14 cellular contexts compared by ENCODE assay signal in genomic region chr3:45528429-45528828, GRCh38.
A peak's percentile ranks its signal among the peaks of the same experiment; 100 is the strongest.
DNase-seq lines count a peak whose midpoint lies in the region; ATAC-seq and TF ChIP-seq lines count a peak whose summit lies in the region.
"Had no signal": no experiment of that assay in that cellular context is flagged by ENCODE, and none has a peak within 500 bp of the region (broad histone marks: within the 10 kb centered on the region; RNA-seq: fewer than 3 reads in every experiment).

No MANE protein-coding gene starts in this region.

- TF ChIP-seq POLR2A in body of pancreas (IDR thresholded peaks at IDR 0.05) = no peak

- 83 to 95% methylated on average over 1 of the region's 1 CpG for WGBS in body of pancreas, 2 donors

- H3K4me3 ChIP-seq in fibroblast of the aortic adventitia (ENCODE audit: low read depth, low read length) = no peak overlapping the region
- no peak overlapping the region for H3K4me3 ChIP-seq in body of pancreas
- H3K4me3 ChIP-seq: PC-9, upper lobe of right lung had no signal

- TF ChIP-seq CTCF in fibroblast of the aortic adventitia (IDR thresholded peaks at IDR 0.05; ENCODE audit: insufficient read depth, low read length) (no peak), body of pancreas (IDR thresholded peaks at IDR 0.05) (no peak)

- intact Hi-C loops in body of pancreas (cut with DNase I) = no loop called here

- peaks cover 0 to 7% of the 10 kb centered on the region in 2 donors for H3K36me3 ChIP-seq in body of pancreas (replicated peaks in 1 of 2; ENCODE audit: insufficient read depth in 1 of 2, low read depth in 2 of 2)

- H3K27ac ChIP-seq in body of pancreas = no peak overlapping the region
- H3K27ac ChIP-seq: PC-9, upper lobe of right lung had no signal

- no peak for ATAC-seq in body of pancreas
- no peak for ATAC-seq in GM18517 (IDR thresholded peaks at IDR 0.05; ENCODE audit: unreplicated experiment)
- ATAC-seq: upper lobe of right lung had no signal

- H3K9me3 ChIP-seq in body of pancreas = no peaks in the 10 kb centered on the region
- H3K9me3 ChIP-seq: upper lobe of right lung had no signal

- no peaks in the 10 kb centered on the region for H3K27me3 ChIP-seq in body of pancreas
- H3K27me3 ChIP-seq: upper lobe of right lung had no signal

- DNase-seq in stimulated activated CD4-positive, alpha-beta T cell treated with anti-CD3 and anti-CD28 coated beads, Interleukin-12 subunit alpha, Interleukin-12 subunit beta, amount 100 ng/mL, for 4 hours = peak; percentile 17
- no peak for DNase-seq in stimulated activated CD4-positive, alpha-beta T cell treated with anti-CD3 and anti-CD28 coated beads, Interleukin-2, amount 100 ng/mL, for 48 hours
- DNase-seq in activated T-cell treated with anti-CD3 and anti-CD28 coated beads, Interleukin-2, amount 50 U/mL, for 48 hours = peak; percentile 50 to 57
- DNase-seq in fibroblast of the aortic adventitia (ENCODE audit: low read depth) (peak; percentile 52), body of pancreas (no peak), ureter (ENCODE audit: low spot score) (no peak), NCI-H524 (lab: John Stamatoyannopoulos, UW) (no peak)
- DNase-seq: activated CD4-positive, CD25-positive, alpha-beta regulatory T cell; cortex of kidney; DMS79; NCI-H1417 treated with DMSO at 0.1 percent for 48 hours; PC-9; upper lobe of right lung had no signal

- H3K4me1 ChIP-seq in body of pancreas = no peaks in the 10 kb centered on the region

Comparison
In these comparisons a context has a peak if more than half of its experiments do, and no peak if none do; other contexts are left out.
1. DNase-seq: peak in stimulated activated CD4-positive, alpha-beta T cell treated with anti-CD3 and anti-CD28 coated beads, Interleukin-12 subunit alpha, Interleukin-12 subunit beta, amount 100 ng/mL, for 4 hours (single experiment), activated T-cell treated with anti-CD3 and anti-CD28 coated beads, Interleukin-2, amount 50 U/mL, for 48 hours (2 of 2) and fibroblast of the aortic adventitia (single experiment); none in stimulated activated CD4-positive, alpha-beta T cell treated with anti-CD3 and anti-CD28 coated beads, Interleukin-2, amount 100 ng/mL, for 48 hours (0 of 2), body of pancreas (0 of 4), ureter (single experiment) and NCI-H524 (0 of 2).